Comparison of ENCODE assay signal across 24 cellular contexts in the genomic region with DNA sequence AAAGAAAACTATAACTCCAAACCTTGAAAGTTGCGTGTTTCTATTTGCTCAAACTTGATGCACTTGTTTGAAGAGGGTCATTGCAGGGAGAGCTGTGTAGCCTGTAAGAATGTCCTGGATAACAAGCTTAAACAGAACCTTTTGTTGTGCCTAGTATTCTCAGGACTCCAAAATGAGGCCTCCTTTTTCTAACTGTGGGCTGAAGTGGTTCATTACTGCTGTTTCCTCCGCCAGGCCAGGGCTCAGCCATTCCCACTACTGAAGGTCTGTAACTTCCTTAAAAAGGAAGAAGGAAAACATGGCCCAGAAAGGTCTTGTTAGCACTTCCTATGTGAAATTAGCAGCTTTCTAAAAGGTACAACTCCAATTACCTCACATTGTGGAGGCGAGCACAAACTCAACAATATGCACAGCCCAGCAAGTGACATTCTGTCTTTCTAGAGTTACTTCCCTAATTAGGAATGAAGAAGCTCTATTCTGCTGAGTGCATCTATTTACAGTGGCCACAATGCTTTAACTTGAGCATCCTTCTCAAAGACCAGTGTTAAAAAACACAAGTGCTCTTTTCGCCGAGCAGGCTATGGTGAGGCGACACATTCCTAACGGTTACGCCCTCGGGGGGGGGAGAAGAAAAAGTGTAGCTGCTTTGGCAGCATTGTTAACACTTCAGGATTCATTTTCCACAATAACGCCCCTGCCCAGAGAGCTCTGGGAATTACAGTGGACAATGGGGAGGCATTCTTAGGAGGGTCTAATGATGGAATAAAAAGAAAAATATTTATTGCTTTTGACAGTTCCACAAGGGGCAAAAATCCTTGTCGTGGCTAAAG.
DNase-seq lines count a peak whose midpoint lies in the region; ATAC-seq, FAIRE-seq and TF ChIP-seq lines count a peak whose summit lies in the region.
"Had no signal": no experiment of that assay in that cellular context is flagged by ENCODE, and none has a peak within 500 bp of the region (broad histone marks: within the 10 kb centered on the region; RNA-seq: fewer than 3 reads in every experiment).

No MANE protein-coding gene starts in this region.

- no peak overlapping the region for H3K23ac ChIP-seq in H1 (ENCODE audit: insufficient read length)

- H3K27me3 ChIP-seq in H1 (replicated peaks in 1 of 4; ENCODE audit: control insufficient read depth in 3 of 4, extremely low read depth in 1 of 4, insufficient read depth in 3 of 4, low read length in 3 of 4) (peaks cover 0 to 5% (median 2%) of the 10 kb centered on the region in 4 experiments; a peak in 3 of 7 replicates), psoas muscle (ENCODE audit: insufficient read depth in 3 of 3, low read length in 2 of 3) (peaks cover 9 to 93% (median 26%) of the 10 kb centered on the region in 3 donors)

- H3K27ac ChIP-seq in H1 (ENCODE audit: low read depth, low read length) (no peak overlapping the region), psoas muscle (no peak overlapping the region)
- H3K27ac ChIP-seq: esophagus muscularis mucosa, left ventricle myocardium inferior, thoracic aorta had no signal

- peaks cover 92% of the 10 kb centered on the region for H3K27me3 Mint-ChIP-seq in activated T-cell treated with anti-CD3 and anti-CD28 coated beads, Interleukin-2, amount 50 U/mL, for 72 hours (ENCODE audit: low read depth)
- H3K27me3 Mint-ChIP-seq in glutamatergic neuron (ENCODE audit: unreplicated experiment): peaks cover 18% of the 10 kb centered on the region

- H3K36me3 ChIP-seq in H1 (ENCODE audit: control insufficient read depth in 2 of 4, insufficient read depth in 4 of 4, low read length in 3 of 4) (no peaks in the 10 kb centered on the region), psoas muscle (ENCODE audit: insufficient read depth in 1 of 2, low read depth in 1 of 2) (no peaks in the 10 kb centered on the region)
- H3K36me3 ChIP-seq: esophagus muscularis mucosa, left ventricle myocardium inferior, thoracic aorta had no signal

- peak overlapping the region; percentile 43 for H3K27ac Mint-ChIP-seq in activated T-cell treated with anti-CD3 and anti-CD28 coated beads, Interleukin-2, amount 50 U/mL, for 72 hours
- H3K27ac Mint-ChIP-seq in glutamatergic neuron (ENCODE audit: unreplicated experiment): no peak overlapping the region
- H3K27ac Mint-ChIP-seq: activated CD4-positive, alpha-beta memory T cell treated with anti-CD3 and anti-CD28 coated beads, Interleukin-2, amount 10 ng/mL, durations not matched to agents 7 days and 5 days; activated T-cell treated with anti-CD3 and anti-CD28 coated beads, Interleukin-2, amount 50 U/mL, for 24 hours; CD4-positive, CD25-positive, alpha-beta regulatory T cell; T-helper 1 cell treated with Interleukin-12 subunit alpha and Interleukin-12 subunit beta and Interleukin-4 antibody, amounts not matched to agents 30 μg/mL and 1 μg/mL, for 36 hours had no signal

- no peak for ATAC-seq in activated T-cell treated with anti-CD3 and anti-CD28 coated beads, Interleukin-2, amount 50 U/mL, for 72 hours (replicated peaks in 1 of 2)
- no peak for ATAC-seq in psoas muscle
- ATAC-seq: Right ventricle myocardium inferior had no signal

- no peaks in the 10 kb centered on the region for H4K20me1 ChIP-seq in H1 (replicated peaks in 1 of 2; ENCODE audit: control insufficient read depth in 1 of 2, insufficient read depth in 2 of 2, low read length in 2 of 2)

- FAIRE-seq in H1 (lab: Jason Lieb, UNC): peak; percentile 87
- FAIRE-seq in urothelium cell line (lab: Jason Lieb, UNC): peak; percentile 27

- WGBS in H1 (ENCODE audit: extremely low coverage in 1 of 2, insufficient coverage in 1 of 2, insufficient read length in 1 of 2, insufficient replicate concordance in 2 of 2, low coverage in 1 of 2, low lambda C conversion rate in 2 of 2, missing lambda C conversion rate in 1 of 2), 2 experiments: 19% methylated on average over 11 of the region's 11 CpGs; no CpG with 5 or more reads in 1 of the 2 experiments
- 51 to 63% (median 62%) methylated on average over 11 of the region's 11 CpGs for WGBS in psoas muscle, 3 donors

- peaks cover 17% of the 10 kb centered on the region for H3K4me1 Mint-ChIP-seq in activated T-cell treated with anti-CD3 and anti-CD28 coated beads, Interleukin-2, amount 50 U/mL, for 72 hours (ENCODE audit: low read depth)
- peaks cover 6% of the 10 kb centered on the region for H3K4me1 Mint-ChIP-seq in glutamatergic neuron (ENCODE audit: low read depth, unreplicated experiment)

- H4K8ac ChIP-seq in H1 (ENCODE audit: extremely low read depth, insufficient read depth, low read length): no peak overlapping the region

- TF ChIP-seq POLR2A in H1 (IDR thresholded peaks at IDR 0.05; ENCODE audit: control extremely low read depth in 1 of 2, low read depth in 2 of 2, low read length in 2 of 2): no peak

- H3K79me2 ChIP-seq in H1 (ENCODE audit: control insufficient read depth in 1 of 2, insufficient read depth in 2 of 2, low read length in 2 of 2): no peaks in the 10 kb centered on the region

- H2BK120ac ChIP-seq in H1 (replicated peaks; ENCODE audit: low read depth, low read length): no peak overlapping the region

- 0 out of 2 replicates have a peak overlapping the region, but pooled peaks have one; percentile 31 for H2BK15ac ChIP-seq in H1 (ENCODE audit: low read length)

- POLR2A ChIA-PET in H1 (lab: Charles Lee; ENCODE audit: partially characterized antibody): interaction anchor here (1.0 to 9.8 kb wide), 6 partner anchors 15 to 130 kb away, joined by 3 to 84 read pairs (median 6); no protein-coding TSS in a partner anchor

- H3K9ac ChIP-seq in H1 (replicated peaks in 1 of 4; ENCODE audit: extremely low read depth in 1 of 4, low read depth in 3 of 4, low read length in 3 of 4): no peak overlapping the region

- H3K4me3 Mint-ChIP-seq in activated T-cell treated with anti-CD3 and anti-CD28 coated beads, Interleukin-2, amount 50 U/mL, for 72 hours: no peak overlapping the region
- no peak overlapping the region for H3K4me3 Mint-ChIP-seq in glutamatergic neuron (ENCODE audit: unreplicated experiment)
- H3K4me3 Mint-ChIP-seq: activated CD4-positive, alpha-beta memory T cell treated with anti-CD3 and anti-CD28 coated beads, Interleukin-2, amount 10 ng/mL, durations not matched to agents 7 days and 5 days; activated T-cell treated with anti-CD3 and anti-CD28 coated beads, Interleukin-2, amount 50 U/mL, for 24 hours; CD4-positive, CD25-positive, alpha-beta regulatory T cell; T-helper 1 cell treated with Interleukin-12 subunit alpha and Interleukin-12 subunit beta and Interleukin-4 antibody, amounts not matched to agents 30 μg/mL and 1 μg/mL, for 36 hours had no signal

- TF ChIP-seq EP300 in H1 (IDR thresholded peaks at IDR 0.05; ENCODE audit: borderline replicate concordance in 1 of 2, low read depth in 2 of 2, low read length in 2 of 2): no peak

- H3K9me3 Mint-ChIP-seq in activated T-cell treated with anti-CD3 and anti-CD28 coated beads, Interleukin-2, amount 50 U/mL, for 72 hours: no peaks in the 10 kb centered on the region
- peaks cover 2% of the 10 kb centered on the region for H3K9me3 Mint-ChIP-seq in glutamatergic neuron (ENCODE audit: unreplicated experiment)
- H3K9me3 Mint-ChIP-seq: activated CD4-positive, alpha-beta memory T cell treated with anti-CD3 and anti-CD28 coated beads, Interleukin-2, amount 10 ng/mL, durations not matched to agents 7 days and 5 days; activated T-cell treated with anti-CD3 and anti-CD28 coated beads, Interleukin-2, amount 50 U/mL, for 24 hours; T-helper 1 cell treated with Interleukin-12 subunit alpha and Interleukin-12 subunit beta and Interleukin-4 antibody, amounts not matched to agents 30 μg/mL and 1 μg/mL, for 36 hours had no signal

- no peak overlapping the region for H2AFZ ChIP-seq in H1 (ENCODE audit: low read length)

- peak overlapping the region; percentile 35 for H4K5ac ChIP-seq in H1 (ENCODE audit: insufficient read length, low read depth, low read length)

- H3K14ac ChIP-seq in H1 (ENCODE audit: insufficient read length): no peak overlapping the region

- intact Hi-C loops in psoas muscle (cut with DNase I): no loop called here

- peak overlapping the region; percentile 31 for H4K91ac ChIP-seq in H1 (replicated peaks; ENCODE audit: insufficient read length, low read length)

- peaks cover 0 to 2% of the 10 kb centered on the region in 2 donors for H3K36me3 Mint-ChIP-seq in activated T-cell treated with anti-CD3 and anti-CD28 coated beads, Interleukin-2, amount 50 U/mL, for 72 hours (ENCODE audit: insufficient read depth in 2 of 2)
- no peaks in the 10 kb centered on the region for H3K36me3 Mint-ChIP-seq in glutamatergic neuron (ENCODE audit: unreplicated experiment)

- H3K4ac ChIP-seq in H1 (replicated peaks; ENCODE audit: insufficient read length, low read depth, low read length): no peak overlapping the region

- no peak for DNase-seq in activated T-cell treated with anti-CD3 and anti-CD28 coated beads, Interleukin-2, amount 50 U/mL, for 72 hours
- DNase-seq in activated T-cell treated with anti-CD3 and anti-CD28 coated beads, Interleukin-2, amount 50 U/mL, for 48 hours: no peak
- DNase-seq in MV-4-11 (lab: John Stamatoyannopoulos, UW) (peak; percentile 23), H1 (ENCODE audit: low read depth in 1 of 2, low spot score in 2 of 2) (no peak), urothelium cell line (ENCODE audit: low spot score) (no peak), glutamatergic neuron (no peak), glomerular visceral epithelial cell (ENCODE audit: extremely low spot score) (no peak), psoas muscle (no peak)
- DNase-seq: activated CD4-positive, alpha-beta memory T cell treated with anti-CD3 and anti-CD28 coated beads, Interleukin-2, amount 10 ng/mL, durations not matched to agents 7 days and 5 days; activated naive CD4-positive, alpha-beta T cell treated with anti-CD3 and anti-CD28 coated beads, Interleukin-2, amount 50 U/mL, for 16 hours; activated T-cell treated with anti-CD3 and anti-CD28 coated beads, Interleukin-2, amount 50 U/mL, for 24 hours; aorta; CD4-positive, CD25-positive, alpha-beta regulatory T cell; cerebellar nuclear complex; DMS53; effector CD8-positive, alpha-beta T cell; left ventricle myocardium inferior; NCI-H1694; NCI-H446 treated with DMSO at 0.1 percent for 48 hours; nucleus accumbens had no signal

- no peak overlapping the region for H3K56ac ChIP-seq in H1 (replicated peaks; ENCODE audit: insufficient read length, low read depth, low read length)

- H3K79me1 ChIP-seq in H1 (ENCODE audit: low read depth, low read length): no peaks in the 10 kb centered on the region

- peak overlapping the region; percentile 67; the same call in 1 of the 2 replicates for H2AK5ac ChIP-seq in H1 (ENCODE audit: low read depth, low read length)

- no peak for TF ChIP-seq RAD21 in H1 (IDR thresholded peaks at IDR 0.05 in 1 of 2, conservative IDR thresholded peaks at IDR 0.05 in 1 of 2; ENCODE audit: low read depth in 2 of 2, low read length in 2 of 2)

- TF ChIP-seq CTCF in H1 (IDR thresholded peaks at IDR 0.05; ENCODE audit: control extremely low read depth in 1 of 3, insufficient read depth in 1 of 3, low read depth in 1 of 3, low read length in 3 of 3) (no peak), glutamatergic neuron (IDR thresholded peaks at IDR 0.05; ENCODE audit: partially characterized antibody, unreplicated experiment) (no peak), psoas muscle (IDR thresholded peaks at IDR 0.05) (no peak)

- CTCF ChIA-PET in H1 (lab: Charles Lee; ENCODE audit: partially characterized antibody): interaction anchor here (0.7 to 3.5 kb wide), 15 partner anchors 13 to 413 kb away, joined by 3 to 15 read pairs (median 4); no protein-coding TSS in a partner anchor

- H3K4me1 ChIP-seq in H1 (replicated peaks in 1 of 4; ENCODE audit: control insufficient read depth in 3 of 4, insufficient read depth in 4 of 4, low read length in 3 of 4) (peaks cover 13 to 45% (median 34%) of the 10 kb centered on the region in 4 experiments), psoas muscle (peaks cover 4% of the 10 kb centered on the region)

- H3K23me2 ChIP-seq in H1 (ENCODE audit: low read depth, low read length): peaks cover 10% of the 10 kb centered on the region

- H3K9me3 ChIP-seq in H1 (ENCODE audit: insufficient read depth in 2 of 2, low read depth in 1 of 2, low read length in 1 of 2): no peaks in the 10 kb centered on the region
- H3K9me3 ChIP-seq in psoas muscle: no peaks in the 10 kb centered on the region
- H3K9me3 ChIP-seq: esophagus muscularis mucosa, left ventricle myocardium inferior, thoracic aorta had no signal

- H3K4me2 ChIP-seq in H1 (ENCODE audit: insufficient read depth in 1 of 2, low read depth in 2 of 2, low read length in 2 of 2): peak overlapping the region; percentile 50 to 85

- no peak overlapping the region; the same call in 1 of the 2 replicates for H2BK20ac ChIP-seq in H1 (ENCODE audit: low read length)

- H3K4me3 ChIP-seq in H1 (ENCODE audit: extremely low read depth in 1 of 4, insufficient read depth in 2 of 4, low read depth in 3 of 4, low read length in 4 of 4) (peak overlapping the region in 3 of 4 experiments; percentile 2 to 41 (median 7); a peak in 4 of 8 replicates), psoas muscle (no peak overlapping the region)
- H3K4me3 ChIP-seq: esophagus muscularis mucosa, left ventricle myocardium inferior, thoracic aorta had no signal

- peak overlapping the region; percentile 42; the same call in 1 of the 2 replicates for H3K18ac ChIP-seq in H1 (ENCODE audit: extremely low read depth, low read length)

- H2BK5ac ChIP-seq in H1 (ENCODE audit: low read depth, low read length): no peak overlapping the region

- H2BK12ac ChIP-seq in H1 (ENCODE audit: low read depth, low read length): peak overlapping the region; percentile 55; the same call in 1 of the 2 replicates
